Comparison of ENCODE assay signal across 8 cellular contexts in genomic region chr1:33180226-33181037, GRCh38. TPM values are rescaled to one million over a fixed set of nuclear protein-coding genes. Genes with fewer than 3 reads are reported as not detected.
DNase-seq lines count a peak whose midpoint lies in the region; ATAC-seq lines count a peak whose summit lies in the region.

No MANE protein-coding gene starts in this region.

- no peaks in the 10 kb centered on the region for H3K36me3 Mint-ChIP-seq in activated CD8-positive, alpha-beta memory T cell treated with anti-CD3 and anti-CD28 coated beads, Interleukin-2, amount 10 ng/mL, durations not matched to agents 7 days and 5 days
- peaks cover 21% of the 10 kb centered on the region for H3K36me3 Mint-ChIP-seq in effector memory CD8-positive, alpha-beta T cell (ENCODE audit: insufficient read depth)
- peaks cover 3% of the 10 kb centered on the region for H3K36me3 Mint-ChIP-seq in memory B cell

- H3K4me1 Mint-ChIP-seq in activated CD8-positive, alpha-beta memory T cell treated with anti-CD3 and anti-CD28 coated beads, Interleukin-2, amount 10 ng/mL, durations not matched to agents 7 days and 5 days, result peaks cover 22% of the 10 kb centered on the region
- peaks cover 36 to 37% of the 10 kb centered on the region in 2 donors for H3K4me1 Mint-ChIP-seq in effector memory CD8-positive, alpha-beta T cell (ENCODE audit: low read depth in 2 of 2)
- H3K4me1 Mint-ChIP-seq in memory B cell, result peaks cover 26% of the 10 kb centered on the region

- H3K4me3 Mint-ChIP-seq in activated CD8-positive, alpha-beta memory T cell treated with anti-CD3 and anti-CD28 coated beads, Interleukin-2, amount 10 ng/mL, durations not matched to agents 7 days and 5 days, result peak overlapping the region; percentile 81
- H3K4me3 Mint-ChIP-seq in effector memory CD8-positive, alpha-beta T cell, result peak overlapping the region; percentile 88 to 89
- peak overlapping the region; percentile 89 for H3K4me3 Mint-ChIP-seq in memory B cell

- CTCF ChIA-PET in activated CD8-positive, alpha-beta memory T cell treated with anti-CD3 and anti-CD28 coated beads, Interleukin-2, amount 10 ng/mL, durations not matched to agents 7 days and 5 days (lab: Charles Lee), result interaction anchor here (1.0 to 2.1 kb wide), 7 partner anchors 10 to 117 kb away, joined by 4 to 22 read pairs (median 6); no protein-coding TSS in a partner anchor

- peak overlapping the region; percentile 82 for H3K27ac Mint-ChIP-seq in activated CD8-positive, alpha-beta memory T cell treated with anti-CD3 and anti-CD28 coated beads, Interleukin-2, amount 10 ng/mL, durations not matched to agents 7 days and 5 days
- peak overlapping the region in 1 of 2 donors; percentile 79 for H3K27ac Mint-ChIP-seq in effector memory CD8-positive, alpha-beta T cell
- peak overlapping the region; percentile 82 for H3K27ac Mint-ChIP-seq in memory B cell

- peak; percentile 74 for ATAC-seq in GM19467 (IDR thresholded peaks at IDR 0.05; ENCODE audit: unreplicated experiment)
- peak; percentile 87 for ATAC-seq in activated CD8-positive, alpha-beta memory T cell treated with anti-CD3 and anti-CD28 coated beads, Interleukin-2, amount 10 ng/mL, durations not matched to agents 7 days and 5 days
- peak; percentile 76 for ATAC-seq in effector memory CD8-positive, alpha-beta T cell (replicated peaks)
- ATAC-seq in memory B cell (ENCODE audit: low read depth), result peak; percentile 84

- peak; percentile 96 for DNase-seq in Ammon's horn (ENCODE audit: low spot score)
- DNase-seq in HS-5 (ENCODE audit: low read depth), result peak; percentile 37
- DNase-seq in NOMO-1 (lab: John Stamatoyannopoulos, UW; ENCODE audit: unreplicated experiment in 2 of 2), result peak; percentile 75 to 84
- DNase-seq in activated CD8-positive, alpha-beta memory T cell treated with anti-CD3 and anti-CD28 coated beads, Interleukin-2, amount 10 ng/mL, durations not matched to agents 7 days and 5 days, result peak; percentile 90
- DNase-seq in effector memory CD8-positive, alpha-beta T cell, result peak in 2 of 3 experiments; percentile 58 to 60
- DNase-seq in memory B cell (ENCODE audit: low spot score in 2 of 2), result peak in 1 of 2 donors; percentile 71
- DNase-seq in stimulated activated CD4-positive, alpha-beta T cell treated with anti-CD3 and anti-CD28 coated beads, TNF-alpha, amount 100 ng/mL, for 4 hours (ENCODE audit: low read depth in 3 of 3), result peak; percentile 58 to 67 (median 60)

- no peaks in the 10 kb centered on the region for H3K9me3 Mint-ChIP-seq in activated CD8-positive, alpha-beta memory T cell treated with anti-CD3 and anti-CD28 coated beads, Interleukin-2, amount 10 ng/mL, durations not matched to agents 7 days and 5 days (ENCODE audit: low read depth)
- H3K9me3 Mint-ChIP-seq in effector memory CD8-positive, alpha-beta T cell, result no peaks in the 10 kb centered on the region
- no peaks in the 10 kb centered on the region for H3K9me3 Mint-ChIP-seq in memory B cell

- peaks cover 23% of the 10 kb centered on the region for H3K27me3 Mint-ChIP-seq in activated CD8-positive, alpha-beta memory T cell treated with anti-CD3 and anti-CD28 coated beads, Interleukin-2, amount 10 ng/mL, durations not matched to agents 7 days and 5 days
- peaks cover 0 to 13% of the 10 kb centered on the region in 2 donors for H3K27me3 Mint-ChIP-seq in effector memory CD8-positive, alpha-beta T cell
- H3K27me3 Mint-ChIP-seq in memory B cell, result peaks cover 9% of the 10 kb centered on the region

RNA-seq across cellular contexts. Expression of gene TRIM62, which starts 1.4 kb away (rescaled TPM):
- 10 to 100 TPM in 1 of 2 experiments, 1 to 10 TPM in 1; 9.9 to 13.0 TPM for total RNA-seq in activated CD8-positive, alpha-beta memory T cell treated with anti-CD3 and anti-CD28 coated beads, Interleukin-2, amount 10 ng/mL, durations not matched to agents 7 days and 5 days
